ENCODE assay signal across 18 cellular contexts in the genomic region with DNA sequence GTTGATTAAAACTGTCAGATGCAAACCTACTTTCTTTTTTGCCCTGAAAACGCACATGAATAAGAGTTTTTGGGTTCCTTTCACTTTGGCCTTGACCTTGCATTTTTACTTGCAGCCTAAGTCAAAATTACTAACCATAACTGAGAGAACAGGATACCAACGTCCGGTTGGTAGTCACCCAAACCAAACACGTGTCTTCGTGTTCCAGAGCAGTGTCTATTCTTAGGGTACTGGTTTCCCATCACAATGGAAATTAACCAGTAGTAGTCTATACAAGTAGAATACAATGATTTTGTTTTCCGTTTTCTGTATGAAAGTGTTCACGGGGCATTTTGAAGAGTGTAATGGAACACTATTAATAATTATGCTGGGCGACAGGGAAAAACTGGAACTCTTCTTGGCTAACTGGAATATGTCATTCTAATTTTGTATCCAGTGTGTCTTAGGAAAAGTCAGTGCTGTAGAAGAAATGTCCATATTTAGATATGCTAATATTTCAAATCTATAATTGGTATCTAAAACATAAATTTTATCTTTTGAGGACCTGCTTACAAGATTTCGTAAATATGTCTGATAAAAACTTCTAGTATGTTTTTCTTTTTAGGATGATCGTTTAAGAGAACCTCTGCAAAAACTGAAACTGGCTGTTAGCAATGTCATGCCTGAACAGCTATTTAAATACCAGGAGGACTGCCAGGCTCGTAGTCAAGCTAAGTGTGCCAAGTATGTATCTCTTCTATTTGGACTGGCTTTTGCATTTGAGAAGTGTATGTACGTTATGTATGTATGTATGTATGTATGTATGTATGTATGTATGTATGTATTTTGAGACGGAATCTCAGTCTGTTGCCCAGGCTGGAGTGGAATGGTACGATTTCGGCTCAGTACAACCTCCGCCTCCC. TPM values are rescaled to one million over a fixed set of nuclear protein-coding genes. Genes with fewer than 3 reads are reported as not detected.
DNase-seq lines count a peak whose midpoint lies in the region; TF ChIP-seq lines count a peak whose summit lies in the region.
"Had no signal": no experiment of that assay in that cellular context is flagged by ENCODE, and none has a peak within 500 bp of the region (broad histone marks: within the 10 kb centered on the region; RNA-seq: fewer than 3 reads in every experiment).

No MANE protein-coding gene starts in this region.

- TF ChIP-seq CTCF in right atrium auricular region (IDR thresholded peaks at IDR 0.05) = no peak
- TF ChIP-seq CTCF in tibial artery (IDR thresholded peaks at IDR 0.05) = no peak

- no peaks in the 10 kb centered on the region for H3K27me3 ChIP-seq in right atrium auricular region
- H3K27me3 ChIP-seq in rectal smooth muscle tissue (ENCODE audit: control insufficient read depth, insufficient read depth, low read length) = no peaks in the 10 kb centered on the region
- no peaks in the 10 kb centered on the region for H3K27me3 ChIP-seq in tibial artery

- H3K9ac ChIP-seq in rectal smooth muscle tissue (ENCODE audit: low read length) = no peak overlapping the region
- H3K9ac ChIP-seq: SK-N-SH had no signal

- no peaks in the 10 kb centered on the region for H3K4me1 ChIP-seq in right atrium auricular region
- H3K4me1 ChIP-seq in rectal smooth muscle tissue (ENCODE audit: control insufficient read depth, insufficient read depth, low read length) = no peaks in the 10 kb centered on the region
- peaks cover 0 to 15% (median 0%) of the 10 kb centered on the region in 4 donors for H3K4me1 ChIP-seq in tibial artery
- H3K4me1 ChIP-seq: HAP-1 had no signal

- peak overlapping the region; percentile 30 to 48 for H3K27ac ChIP-seq in right atrium auricular region
- H3K27ac ChIP-seq in rectal smooth muscle tissue (ENCODE audit: low read depth, low read length) = peak overlapping the region; percentile 52
- peak overlapping the region; percentile 71 to 73 for H3K27ac ChIP-seq in tibial artery

- H3K9me3 ChIP-seq in right atrium auricular region (no peaks in the 10 kb centered on the region), tibial artery (no peaks in the 10 kb centered on the region)
- H3K9me3 ChIP-seq: HAP-1, SK-N-SH had no signal

- peak; percentile 13 to 18 for DNase-seq in dermis microvascular lymphatic vessel endothelial cell (ENCODE audit: low read depth in 2 of 2)
- DNase-seq in right atrium auricular region (ENCODE audit: low spot score) = no peak
- no peak for DNase-seq in tibial artery
- DNase-seq in DMS153 (lab: John Stamatoyannopoulos, UW) = no peak
- DNase-seq in ACHN = no peak
- DNase-seq in H4 (ENCODE audit: low spot score) = no peak
- DNase-seq: C1 segment of cervical spinal cord; CD8-positive, alpha-beta memory T cell; NCI-H1694 treated with DMSO at 0.1 percent for 48 hours; NCI-H2227 treated with DMSO at 0.1 percent for 48 hours; NCI-H524; NCI-H82; OCI-M1; SHP77 treated with DMSO at 0.1 percent for 48 hours; SK-N-SH had no signal

- in situ Hi-C loops in ACHN (cut with HindIII; ENCODE audit: low pct_ligation_motif_present, low pct_unique_long_range_greater_than_20kb, low sequenced_read_pairs) = no loop called here

- H3K36me3 ChIP-seq in right atrium auricular region = peaks cover 61% of the 10 kb centered on the region
- peaks cover 7% of the 10 kb centered on the region for H3K36me3 ChIP-seq in rectal smooth muscle tissue (ENCODE audit: control insufficient read depth, insufficient read depth, low read length)
- peaks cover 48 to 94% (median 65%) of the 10 kb centered on the region in 3 donors for H3K36me3 ChIP-seq in tibial artery

- intact Hi-C loops in tibial artery (cut with DNase I; ENCODE audit: low total_unique reads) = no loop called here

- no peak overlapping the region for H3K4me3 ChIP-seq in right atrium auricular region
- no peak overlapping the region for H3K4me3 ChIP-seq in rectal smooth muscle tissue (ENCODE audit: low read length)
- H3K4me3 ChIP-seq in tibial artery = peak overlapping the region; percentile 30 to 36
- H3K4me3 ChIP-seq: HAP-1, K562 had no signal

RNA-seq across cellular contexts. Expression of gene UBN2, which starts 40.9 kb away (rescaled TPM):
- total RNA-seq in dermis microvascular lymphatic vessel endothelial cell = 2.8 and 4.0 TPM in 2 replicates
- 1 to 10 TPM; 7.9 to 8.5 TPM for total RNA-seq in right atrium auricular region
- total RNA-seq in H4 (2014; rRNA removed; shearing (Covaris generic)) = 2.3 and 3.3 TPM in 2 replicates

Comparison
In these comparisons a context has a peak if more than half of its experiments do, and no peak if none do; other contexts are left out.
1. DNase-seq: peak in dermis microvascular lymphatic vessel endothelial cell (2 of 2); none in right atrium auricular region (single experiment), tibial artery (0 of 2), DMS153 (single experiment), ACHN (single experiment) and H4 (single experiment).
2. H3K4me3 ChIP-seq: peak in tibial artery (2 of 2); none in right atrium auricular region (0 of 2) and rectal smooth muscle tissue (single experiment).
3. Peak in every context shown above with its lines, with median percentiles within 50 percentile points of each other: H3K27ac ChIP-seq.